Comparison of ENCODE assay signal across 8 cellular contexts in genomic region chr14:35369701-35370191, GRCh38. TPM values are rescaled to one million over a fixed set of nuclear protein-coding genes. Genes with fewer than 3 reads are reported as not detected.
DNase-seq lines count a peak whose midpoint lies in the region; ATAC-seq, FAIRE-seq and TF ChIP-seq lines count a peak whose summit lies in the region.
"Had no signal": no experiment of that assay in that cellular context is flagged by ENCODE, and none has a peak within 500 bp of the region (broad histone marks: within the 10 kb centered on the region; RNA-seq: fewer than 3 reads in every experiment).

No MANE protein-coding gene starts in this region.

- H3K4me3 ChIP-seq in GM23248 (no peak overlapping the region), bronchial epithelial cell (ENCODE audit: low read depth, low read length) (no peak overlapping the region), neutrophil (ENCODE audit: low read depth in 1 of 2, low read length in 1 of 2) (no peak overlapping the region)
- H3K4me3 ChIP-seq: cardiac muscle cell had no signal

- peaks cover 30% of the 10 kb centered on the region for H3F3A ChIP-seq in GM23248 (ENCODE audit: insufficient read depth)

- no peak for ATAC-seq in GM19324 (IDR thresholded peaks at IDR 0.05; ENCODE audit: low FRiP score, unreplicated experiment)

- H3K27me3 ChIP-seq in GM23248 (replicated peaks; ENCODE audit: insufficient read depth) (no peaks in the 10 kb centered on the region), bronchial epithelial cell (ENCODE audit: control insufficient read depth, insufficient read depth, low read length) (no peaks in the 10 kb centered on the region), neutrophil (no peaks in the 10 kb centered on the region)
- H3K27me3 ChIP-seq: cardiac muscle cell had no signal

- no peak for TF ChIP-seq CTCF in bronchial epithelial cell (IDR thresholded peaks at IDR 0.05; ENCODE audit: insufficient read depth, low read length, severe bottlenecking)
- no peak for TF ChIP-seq CTCF in neutrophil (IDR thresholded peaks at IDR 0.05)

- H3K9ac ChIP-seq in GM23248: no peak overlapping the region

- in situ Hi-C loops in GM23248 (cut with MboI): no loop called here

- H3K79me2 ChIP-seq in GM23248 (ENCODE audit: insufficient read depth): no peaks in the 10 kb centered on the region

- H3K4me2 ChIP-seq in GM23248 (ENCODE audit: unreplicated experiment): no peak overlapping the region

- H3K36me3 ChIP-seq in GM23248 (ENCODE audit: low read depth): no peaks in the 10 kb centered on the region
- H3K36me3 ChIP-seq in bronchial epithelial cell (ENCODE audit: control insufficient read depth, insufficient read depth, low read length): no peaks in the 10 kb centered on the region
- no peaks in the 10 kb centered on the region for H3K36me3 ChIP-seq in neutrophil
- H3K36me3 ChIP-seq: cardiac muscle cell had no signal

- H3K9me2 ChIP-seq in GM23248 (ENCODE audit: insufficient read depth): no peaks in the 10 kb centered on the region

- H3K27ac ChIP-seq in GM23248: no peak overlapping the region
- H3K27ac ChIP-seq in neutrophil: peak overlapping the region; percentile 44

- DNase-seq in GM23248 (peak; percentile 44), NCI-H2171 (lab: John Stamatoyannopoulos, UW) (peak; percentile 82), bronchial epithelial cell (ENCODE audit: low read depth) (peak; percentile 95), foreskin melanocyte (no peak), RKO (ENCODE audit: low spot score) (no peak)

- WGBS in GM23248 (ENCODE audit: low coverage in 1 of 2, low lambda C conversion rate in 2 of 2, missing lambda C conversion rate in 2 of 2), 2 experiments: 44 to 45% methylated on average over 24 of the region's 24 CpGs

- H4K20me1 ChIP-seq in GM23248 (ENCODE audit: insufficient read depth): no peaks in the 10 kb centered on the region

- peak overlapping the region; percentile 22; the same call in 1 of the 2 replicates for H2AFZ ChIP-seq in GM23248

- FAIRE-seq in bronchial epithelial cell (lab: Jason Lieb, UNC): no peak

- H3K4me1 ChIP-seq in GM23248 (ENCODE audit: insufficient read depth) (peaks cover 32% of the 10 kb centered on the region), neutrophil (ENCODE audit: control insufficient read depth in 1 of 2, insufficient read depth in 1 of 2, low read depth in 1 of 2, low read length in 1 of 2) (peaks cover 52 to 58% of the 10 kb centered on the region in 2 experiments)

- H3K9me3 ChIP-seq in GM23248 (ENCODE audit: low read depth) (no peaks in the 10 kb centered on the region), neutrophil (no peaks in the 10 kb centered on the region)

RNA-seq across cellular contexts. Expression of gene NFKBIA, which starts 34.8 kb away (rescaled TPM):
- 46.5 and 60.4 TPM in 2 replicates for total RNA-seq in GM23248 (2014; rRNA removed; shearing (Covaris generic))
- polyA plus RNA-seq in GM23248 (2016; fragmentation: Nextera tagmentation; extraction: Ambion mirVana): 39.8 and 40.2 TPM in 2 replicates
- total RNA-seq in bronchial epithelial cell: 60.6 and 73.7 TPM in 2 replicates

Comparison
In these comparisons a context has a peak if more than half of its experiments do, and no peak if none do; other contexts are left out.
1. DNase-seq: peak in GM23248 (single experiment), NCI-H2171 (single experiment) and bronchial epithelial cell (single experiment); none in foreskin melanocyte (single experiment) and RKO (single experiment).